15 cellular contexts compared by ENCODE assay signal in the genomic region with DNA sequence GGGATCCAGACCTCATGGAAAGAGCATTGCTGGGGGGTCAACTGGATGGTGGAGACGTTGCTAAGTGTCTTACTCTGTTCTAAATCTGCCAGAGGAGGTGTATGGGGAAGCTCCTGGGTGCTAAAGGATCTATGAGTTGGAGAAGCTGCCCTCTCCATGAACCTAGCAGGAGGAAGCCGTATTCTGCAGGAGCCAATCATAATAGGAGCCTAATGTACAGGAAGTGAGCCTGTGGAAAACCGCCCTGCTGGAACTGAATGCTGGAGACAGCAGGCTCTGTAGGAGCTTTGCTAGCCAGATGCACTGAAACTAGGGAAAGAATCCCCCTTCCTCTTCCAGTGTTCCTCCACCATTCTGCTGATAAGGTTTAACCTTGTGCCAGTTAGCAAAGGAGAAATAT. TPM values are rescaled to one million over a fixed set of nuclear protein-coding genes. Genes with fewer than 3 reads are reported as not detected.
A peak's percentile ranks its signal among the peaks of the same experiment; 100 is the strongest.
DNase-seq lines count a peak whose midpoint lies in the region; ATAC-seq, FAIRE-seq and TF ChIP-seq lines count a peak whose summit lies in the region.
"Had no signal": no experiment of that assay in that cellular context is flagged by ENCODE, and none has a peak within 500 bp of the region (broad histone marks: within the 10 kb centered on the region; RNA-seq: fewer than 3 reads in every experiment).

No MANE protein-coding gene starts in this region.

- H4K20me1 ChIP-seq in astrocyte (ENCODE audit: insufficient read depth, low read length) = peaks cover 19% of the 10 kb centered on the region

- H3K4me1 Mint-ChIP-seq in CD8-positive, alpha-beta T cell (ENCODE audit: low read depth) = peaks cover 57% of the 10 kb centered on the region
- H3K4me1 Mint-ChIP-seq in astrocyte (ENCODE audit: low read depth, unreplicated experiment) = peaks cover 18% of the 10 kb centered on the region

- H3K9me3 ChIP-seq in CD8-positive, alpha-beta T cell (ENCODE audit: low read length) = no peaks in the 10 kb centered on the region
- H3K9me3 ChIP-seq in HEK293 (ENCODE audit: control insufficient read depth, insufficient read depth, low read depth, low read length) = no peaks in the 10 kb centered on the region
- no peaks in the 10 kb centered on the region for H3K9me3 ChIP-seq in astrocyte (ENCODE audit: insufficient read depth, low read depth, low read length)
- H3K9me3 ChIP-seq in left lung = no peaks in the 10 kb centered on the region
- no peaks in the 10 kb centered on the region for H3K9me3 ChIP-seq in kidney (ENCODE audit: control insufficient read depth in 1 of 2, low read length in 2 of 2)

- no peak overlapping the region for H3K9ac ChIP-seq in astrocyte (ENCODE audit: low read length)
- no peak overlapping the region for H3K9ac ChIP-seq in kidney (ENCODE audit: low read length in 2 of 2)

- H3K36me3 ChIP-seq in CD8-positive, alpha-beta T cell (ENCODE audit: insufficient read depth, low read length) = no peaks in the 10 kb centered on the region
- H3K36me3 ChIP-seq in HEK293 (ENCODE audit: control insufficient read depth in 2 of 2, insufficient read depth in 1 of 2, low read length in 2 of 2) = peaks cover 28 to 51% of the 10 kb centered on the region in 2 experiments; a peak in 2 of 3 replicates
- H3K36me3 ChIP-seq in astrocyte (ENCODE audit: insufficient read depth, low read length) = no peaks in the 10 kb centered on the region
- H3K36me3 ChIP-seq in left lung = peaks cover 0 to 21% of the 10 kb centered on the region in 2 donors
- no peaks in the 10 kb centered on the region for H3K36me3 ChIP-seq in kidney (ENCODE audit: control insufficient read depth in 1 of 2, insufficient read depth in 2 of 2, low read length in 2 of 2)

- H3K4me2 ChIP-seq in astrocyte (ENCODE audit: low read length) = peak overlapping the region; percentile 23

- H3K27me3 Mint-ChIP-seq in CD8-positive, alpha-beta T cell (ENCODE audit: low read depth) = no peaks in the 10 kb centered on the region
- no peaks in the 10 kb centered on the region for H3K27me3 Mint-ChIP-seq in astrocyte (ENCODE audit: low read depth, unreplicated experiment)
- H3K27me3 Mint-ChIP-seq: progenitor cell of endocrine pancreas had no signal

- H3K9me3 Mint-ChIP-seq in CD8-positive, alpha-beta T cell = no peaks in the 10 kb centered on the region
- peaks cover 2% of the 10 kb centered on the region for H3K9me3 Mint-ChIP-seq in astrocyte (ENCODE audit: unreplicated experiment)

- no peak overlapping the region for H3K4me3 Mint-ChIP-seq in CD8-positive, alpha-beta T cell
- H3K4me3 Mint-ChIP-seq in astrocyte (ENCODE audit: unreplicated experiment) = no peak overlapping the region

- H3K4me1 ChIP-seq in CD8-positive, alpha-beta T cell (ENCODE audit: insufficient read depth, low read length) = peaks cover 19% of the 10 kb centered on the region
- H3K4me1 ChIP-seq in HEK293 (ENCODE audit: control insufficient read depth, insufficient read depth, low read length) (peaks cover 18% of the 10 kb centered on the region; the same call in 1 of the 2 replicates), astrocyte (ENCODE audit: insufficient read depth, low read length) (peaks cover 11% of the 10 kb centered on the region), left lung (peaks cover 0 to 8% of the 10 kb centered on the region in 2 donors), kidney (ENCODE audit: control insufficient read depth in 1 of 2, insufficient read depth in 1 of 2, low read depth in 1 of 2, low read length in 2 of 2) (peaks cover 0 to 6% of the 10 kb centered on the region in 2 donors)

- peaks cover 80% of the 10 kb centered on the region for H3K79me2 ChIP-seq in astrocyte (ENCODE audit: insufficient read depth, low read length)

- no peak overlapping the region for H2AFZ ChIP-seq in astrocyte (ENCODE audit: low read depth, low read length)

- CTCF ChIA-PET in CD8-positive, alpha-beta T cell (lab: Charles Lee) = interaction anchor here (1.2 kb wide), 1 partner anchor 21 kb away, joined by 3 read pairs; a partner anchor contains a TSS
- CTCF ChIA-PET in HEK293 (lab: Yijun Ruan, JAX) = interaction anchor here (0.5 to 0.9 kb wide), 5 partner anchors 7 to 559 kb away, joined by 3 to 5 read pairs (median 3); no protein-coding TSS in a partner anchor

- H3K27ac Mint-ChIP-seq in CD8-positive, alpha-beta T cell = peak overlapping the region; percentile 22
- H3K27ac Mint-ChIP-seq in astrocyte (ENCODE audit: unreplicated experiment) = no peak overlapping the region
- H3K27ac Mint-ChIP-seq: progenitor cell of endocrine pancreas had no signal

- FAIRE-seq in astrocyte (lab: Jason Lieb, UNC) = no peak
- no peak for FAIRE-seq in kidney (lab: Jason Lieb, UNC)

- intact Hi-C loops in CD8-positive, alpha-beta T cell (cut with DNase I, micrococcal nuclease) = no loop called here
- intact Hi-C loops in left lung (cut with DNase I) = no loop called here
- intact Hi-C loops in kidney (cut with DNase I) = no loop called here

- peaks cover 37% of the 10 kb centered on the region for H3K36me3 Mint-ChIP-seq in CD8-positive, alpha-beta T cell
- peaks cover 3% of the 10 kb centered on the region for H3K36me3 Mint-ChIP-seq in astrocyte (ENCODE audit: low read depth, unreplicated experiment)

- no peaks in the 10 kb centered on the region for H3K27me3 ChIP-seq in CD8-positive, alpha-beta T cell (ENCODE audit: insufficient read depth, low read length)
- no peaks in the 10 kb centered on the region for H3K27me3 ChIP-seq in astrocyte (ENCODE audit: insufficient read depth, low read length)
- H3K27me3 ChIP-seq in left lung = no peaks in the 10 kb centered on the region

- H3K27ac ChIP-seq in CD8-positive, alpha-beta T cell (ENCODE audit: low read depth, low read length) = no peak overlapping the region
- H3K27ac ChIP-seq in HEK293 (ENCODE audit: extremely low read depth, low read depth, low read length) (no peak overlapping the region), astrocyte (ENCODE audit: low read depth, low read length) (no peak overlapping the region), left lung (no peak overlapping the region), kidney (ENCODE audit: low read depth in 2 of 2, low read length in 2 of 2) (no peak overlapping the region)
- H3K27ac ChIP-seq: WERI-Rb-1 had no signal

- TF ChIP-seq CTCF in CD8-positive, alpha-beta T cell (IDR thresholded peaks at IDR 0.05) = no peak
- TF ChIP-seq CTCF in HEK293 (tag by site-specific recombination; IDR thresholded peaks at IDR 0.05) = no peak
- TF ChIP-seq CTCF in astrocyte (IDR thresholded peaks at IDR 0.05; ENCODE audit: insufficient read depth, low read depth, low read length) = no peak
- TF ChIP-seq CTCF in left lung (IDR thresholded peaks at IDR 0.05) = no peak
- no peak for TF ChIP-seq CTCF in kidney (IDR thresholded peaks at IDR 0.05; ENCODE audit: borderline replicate concordance, extremely low read depth, insufficient read depth)

- POLR2A ChIA-PET in CD8-positive, alpha-beta T cell (lab: Charles Lee) = interaction anchor here (0.8 kb wide), 1 partner anchor 9 kb away, joined by 4 read pairs; no protein-coding TSS in a partner anchor
- POLR2A ChIA-PET in HEK293 (lab: Yijun Ruan, JAX) = interaction anchor here (0.7 to 5.3 kb wide), 5 partner anchors 8 to 505 kb away, joined by 3 to 41 read pairs (median 6); a partner anchor contains a TSS

- H3K4me3 ChIP-seq in CD8-positive, alpha-beta T cell (ENCODE audit: low read depth, low read length) = no peak overlapping the region
- H3K4me3 ChIP-seq in HEK293 (ENCODE audit: low read depth, low read length) (no peak overlapping the region), astrocyte (ENCODE audit: insufficient read depth, low read depth, low read length) (no peak overlapping the region), left lung (no peak overlapping the region), kidney (ENCODE audit: low read length in 2 of 2) (no peak overlapping the region)

- no peak for DNase-seq in CD8-positive, alpha-beta T cell
- peak; percentile 16 for DNase-seq in astrocyte (ENCODE audit: low read depth)
- DNase-seq in left lung = no peak
- DNase-seq in cortex of kidney (lab: John Stamatoyannopoulos, UW) = no peak
- no peak for DNase-seq in kidney
- DNase-seq: islet precursor cell, NCI-H1092, OCI-M1, WERI-Rb-1 had no signal

- no peak for ATAC-seq in CD8-positive, alpha-beta T cell
- ATAC-seq in left lung = peak; percentile 60
- ATAC-seq in GM19395 (IDR thresholded peaks at IDR 0.05; ENCODE audit: unreplicated experiment) = no peak
- no peak for ATAC-seq in GM19351 (IDR thresholded peaks at IDR 0.05; ENCODE audit: unreplicated experiment)

TF ChIP-seq in HEK293, 187 proteins besides CTCF, POLR2A, EP300 and RAD21 (continues in another document):
- TF ChIP-seq GLIS1 (tag by site-specific recombination; IDR thresholded peaks at IDR 0.05) = peak; percentile 39; the same call in 1 of the 2 replicates
- no peak for TF ChIP-seq ZBTB21 (tag by site-specific recombination; IDR thresholded peaks at IDR 0.05)
- TF ChIP-seq ZBTB17 (tag by site-specific recombination; IDR thresholded peaks at IDR 0.05) = peak; percentile 71
- TF ChIP-seq, protein P1, sequence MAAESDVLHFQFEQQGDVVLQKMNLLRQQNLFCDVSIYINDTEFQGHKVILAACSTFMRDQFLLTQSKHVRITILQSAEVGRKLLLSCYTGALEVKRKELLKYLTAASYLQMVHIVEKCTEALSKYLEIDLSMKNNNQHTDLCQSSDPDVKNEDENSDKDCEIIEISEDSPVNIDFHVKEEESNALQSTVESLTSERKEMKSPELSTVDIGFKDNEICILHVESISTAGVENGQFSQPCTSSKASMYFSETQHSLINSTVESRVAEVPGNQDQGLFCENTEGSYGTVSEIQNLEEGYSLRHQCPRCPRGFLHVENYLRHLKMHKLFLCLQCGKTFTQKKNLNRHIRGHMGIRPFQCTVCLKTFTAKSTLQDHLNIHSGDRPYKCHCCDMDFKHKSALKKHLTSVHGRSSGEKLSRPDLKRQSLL (tag by site-specific recombination; IDR thresholded peaks at IDR 0.05) = peak; percentile 69; the same call in 1 of the 2 replicates
- TF ChIP-seq IKZF3 (tag by site-specific recombination; IDR thresholded peaks at IDR 0.05) = 0 out of 2 replicates have a peak, but pooled peaks have one; percentile 31
- TF ChIP-seq SP2 (tag by site-specific recombination; IDR thresholded peaks at IDR 0.05) = peak; percentile 51
- TF ChIP-seq ZNF155 (tag by site-specific recombination; IDR thresholded peaks at IDR 0.05) = no peak
- peak; percentile 61; the same call in 1 of the 2 replicates for TF ChIP-seq ZNF600 (tag by site-specific recombination; IDR thresholded peaks at IDR 0.05)

RNA-seq across cellular contexts. Expression of a gene that starts 10.9 kb away (rescaled TPM):
- 10 to 100 TPM; 13.1 to 14.8 TPM for total RNA-seq in CD8-positive, alpha-beta T cell
- 12.1 and 12.6 TPM in 2 replicates for total RNA-seq in astrocyte
- total RNA-seq in left lung = 10 to 100 TPM; 15.9 to 16.4 TPM
- 17.5 TPM for total RNA-seq in kidney
- polyA plus RNA-seq in kidney (ENCODE audit: insufficient read depth, low read depth, low replicate concordance) = 2.4 TPM

RNA-seq across cellular contexts. Expression of a gene that starts 20.9 kb away (rescaled TPM):
- 10 to 100 TPM; 39.5 to 43.2 TPM for total RNA-seq in CD8-positive, alpha-beta T cell
- total RNA-seq in astrocyte = 34.8 and 35.7 TPM in 2 replicates
- total RNA-seq in left lung = 10 to 100 TPM; 24.6 to 35.0 TPM
- 34.9 TPM for total RNA-seq in kidney
- polyA plus RNA-seq in kidney (ENCODE audit: insufficient read depth, low read depth, low replicate concordance) = 19.4 TPM

RNA-seq across cellular contexts. Expression of a gene that starts 53.7 kb away (rescaled TPM):
- total RNA-seq in CD8-positive, alpha-beta T cell = not detected
- total RNA-seq in astrocyte = not detected in 2 replicates
- not detected for total RNA-seq in left lung
- not detected for total RNA-seq in kidney
- not detected for polyA plus RNA-seq in kidney (ENCODE audit: insufficient read depth, low read depth, low replicate concordance)
- total RNA-seq: epithelial cell of proximal tubule, progenitor cell of endocrine pancreas had no signal
- polyA plus RNA-seq: thymus had no signal
